1 cellular context compared by ENCODE assay signal in the genomic region with DNA sequence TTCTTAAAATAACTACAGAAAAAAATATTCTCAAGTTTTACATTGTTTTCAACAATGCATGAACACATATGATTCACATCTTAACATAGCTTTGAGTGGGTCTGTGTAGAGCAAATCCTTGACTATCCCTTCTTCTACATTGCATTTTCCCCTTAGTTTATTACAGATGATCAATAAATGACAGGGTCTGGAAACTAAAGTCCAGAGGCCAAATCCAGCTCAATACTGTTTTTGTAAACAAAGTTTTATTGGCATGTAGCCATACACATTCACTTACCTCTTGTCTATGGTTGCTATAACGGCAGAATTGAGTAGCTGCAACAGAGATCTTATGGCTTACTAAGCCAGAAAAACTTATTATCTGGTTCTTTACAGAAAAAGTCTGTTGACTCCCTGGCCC.
A peak's percentile ranks its signal among the peaks of the same experiment; 100 is the strongest.
TF ChIP-seq lines count a peak whose summit lies in the region.

No MANE protein-coding gene starts in this region.

TF ChIP-seq in HepG2, 621 proteins besides CTCF, POLR2A, EP300 and RAD21 (continued from another document and continues in another):
- TF ChIP-seq, protein P1, sequence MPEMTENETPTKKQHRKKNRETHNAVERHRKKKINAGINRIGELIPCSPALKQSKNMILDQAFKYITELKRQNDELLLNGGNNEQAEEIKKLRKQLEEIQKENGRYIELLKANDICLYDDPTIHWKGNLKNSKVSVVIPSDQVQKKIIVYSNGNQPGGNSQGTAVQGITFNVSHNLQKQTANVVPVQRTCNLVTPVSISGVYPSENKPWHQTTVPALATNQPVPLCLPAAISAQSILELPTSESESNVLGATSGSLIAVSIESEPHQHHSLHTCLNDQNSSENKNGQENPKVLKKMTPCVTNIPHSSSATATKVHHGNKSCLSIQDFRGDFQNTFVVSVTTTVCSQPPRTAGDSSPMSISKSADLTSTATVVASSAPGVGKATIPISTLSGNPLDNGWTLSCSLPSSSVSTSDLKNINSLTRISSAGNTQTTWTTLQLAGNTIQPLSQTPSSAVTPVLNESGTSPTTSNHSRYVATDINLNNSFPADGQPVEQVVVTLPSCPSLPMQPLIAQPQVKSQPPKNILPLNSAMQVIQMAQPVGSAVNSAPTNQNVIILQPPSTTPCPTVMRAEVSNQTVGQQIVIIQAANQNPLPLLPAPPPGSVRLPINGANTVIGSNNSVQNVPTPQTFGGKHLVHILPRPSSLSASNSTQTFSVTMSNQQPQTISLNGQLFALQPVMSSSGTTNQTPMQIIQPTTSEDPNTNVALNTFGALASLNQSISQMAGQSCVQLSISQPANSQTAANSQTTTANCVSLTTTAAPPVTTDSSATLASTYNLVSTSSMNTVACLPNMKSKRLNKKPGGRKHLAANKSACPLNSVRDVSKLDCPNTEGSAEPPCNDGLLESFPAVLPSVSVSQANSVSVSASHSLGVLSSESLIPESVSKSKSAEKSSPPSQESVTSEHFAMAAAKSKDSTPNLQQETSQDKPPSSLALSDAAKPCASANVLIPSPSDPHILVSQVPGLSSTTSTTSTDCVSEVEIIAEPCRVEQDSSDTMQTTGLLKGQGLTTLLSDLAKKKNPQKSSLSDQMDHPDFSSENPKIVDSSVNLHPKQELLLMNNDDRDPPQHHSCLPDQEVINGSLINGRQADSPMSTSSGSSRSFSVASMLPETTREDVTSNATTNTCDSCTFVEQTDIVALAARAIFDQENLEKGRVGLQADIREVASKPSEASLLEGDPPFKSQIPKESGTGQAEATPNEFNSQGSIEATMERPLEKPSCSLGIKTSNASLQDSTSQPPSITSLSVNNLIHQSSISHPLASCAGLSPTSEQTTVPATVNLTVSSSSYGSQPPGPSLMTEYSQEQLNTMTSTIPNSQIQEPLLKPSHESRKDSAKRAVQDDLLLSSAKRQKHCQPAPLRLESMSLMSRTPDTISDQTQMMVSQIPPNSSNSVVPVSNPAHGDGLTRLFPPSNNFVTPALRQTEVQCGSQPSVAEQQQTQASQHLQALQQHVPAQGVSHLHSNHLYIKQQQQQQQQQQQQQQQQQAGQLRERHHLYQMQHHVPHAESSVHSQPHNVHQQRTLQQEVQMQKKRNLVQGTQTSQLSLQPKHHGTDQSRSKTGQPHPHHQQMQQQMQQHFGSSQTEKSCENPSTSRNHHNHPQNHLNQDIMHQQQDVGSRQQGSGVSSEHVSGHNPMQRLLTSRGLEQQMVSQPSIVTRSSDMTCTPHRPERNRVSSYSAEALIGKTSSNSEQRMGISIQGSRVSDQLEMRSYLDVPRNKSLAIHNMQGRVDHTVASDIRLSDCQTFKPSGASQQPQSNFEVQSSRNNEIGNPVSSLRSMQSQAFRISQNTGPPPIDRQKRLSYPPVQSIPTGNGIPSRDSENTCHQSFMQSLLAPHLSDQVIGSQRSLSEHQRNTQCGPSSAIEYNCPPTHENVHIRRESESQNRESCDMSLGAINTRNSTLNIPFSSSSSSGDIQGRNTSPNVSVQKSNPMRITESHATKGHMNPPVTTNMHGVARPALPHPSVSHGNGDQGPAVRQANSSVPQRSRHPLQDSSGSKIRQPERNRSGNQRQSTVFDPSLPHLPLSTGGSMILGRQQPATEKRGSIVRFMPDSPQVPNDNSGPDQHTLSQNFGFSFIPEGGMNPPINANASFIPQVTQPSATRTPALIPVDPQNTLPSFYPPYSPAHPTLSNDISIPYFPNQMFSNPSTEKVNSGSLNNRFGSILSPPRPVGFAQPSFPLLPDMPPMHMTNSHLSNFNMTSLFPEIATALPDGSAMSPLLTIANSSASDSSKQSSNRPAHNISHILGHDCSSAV (CRISPR knock-in tag; IDR thresholded peaks at IDR 0.05; ENCODE audit: borderline replicate concordance) = no peak
- TF ChIP-seq BCL6 (CRISPR knock-in tag; IDR thresholded peaks at IDR 0.05) (no peak), PCBP2 (optimal IDR thresholded peaks at IDR 0.05; ENCODE audit: low read depth, low read length, poor library complexity, severe bottlenecking) (no peak), PRMT3 (CRISPR knock-in tag; IDR thresholded peaks at IDR 0.05; ENCODE audit: borderline replicate concordance, low read depth) (no peak), GABPB1 (CRISPR knock-in tag; IDR thresholded peaks at IDR 0.05) (no peak), POGZ (CRISPR knock-in tag; IDR thresholded peaks at IDR 0.05) (no peak), NPAS2 (CRISPR knock-in tag; IDR thresholded peaks at IDR 0.05; ENCODE audit: borderline replicate concordance) (no peak), ZNF7 (CRISPR knock-in tag; IDR thresholded peaks at IDR 0.05) (no peak), ZNF652 (CRISPR knock-in tag; IDR thresholded peaks at IDR 0.05; ENCODE audit: borderline replicate concordance, low read depth) (no peak), FOXA3 (CRISPR knock-in tag; IDR thresholded peaks at IDR 0.05) (peak; percentile 52; the same call in 1 of the 2 replicates), SOX5 (CRISPR knock-in tag; IDR thresholded peaks at IDR 0.05; ENCODE audit: borderline replicate concordance) (no peak)
- TF ChIP-seq, protein P2, sequence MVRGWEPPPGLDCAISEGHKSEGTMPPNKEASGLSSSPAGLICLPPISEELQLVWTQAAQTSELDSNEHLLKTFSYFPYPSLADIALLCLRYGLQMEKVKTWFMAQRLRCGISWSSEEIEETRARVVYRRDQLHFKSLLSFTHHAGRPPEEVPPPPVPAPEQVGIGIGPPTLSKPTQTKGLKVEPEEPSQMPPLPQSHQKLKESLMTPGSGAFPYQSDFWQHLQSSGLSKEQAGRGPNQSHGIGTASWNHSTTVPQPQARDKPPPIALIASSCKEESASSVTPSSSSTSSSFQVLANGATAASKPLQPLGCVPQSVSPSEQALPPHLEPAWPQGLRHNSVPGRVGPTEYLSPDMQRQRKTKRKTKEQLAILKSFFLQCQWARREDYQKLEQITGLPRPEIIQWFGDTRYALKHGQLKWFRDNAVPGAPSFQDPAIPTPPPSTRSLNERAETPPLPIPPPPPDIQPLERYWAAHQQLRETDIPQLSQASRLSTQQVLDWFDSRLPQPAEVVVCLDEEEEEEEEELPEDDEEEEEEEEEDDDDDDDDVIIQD (CRISPR knock-in tag; IDR thresholded peaks at IDR 0.05; ENCODE audit: low read depth) = peak; percentile 81; the same call in 1 of the 2 replicates
- TF ChIP-seq, protein P3, sequence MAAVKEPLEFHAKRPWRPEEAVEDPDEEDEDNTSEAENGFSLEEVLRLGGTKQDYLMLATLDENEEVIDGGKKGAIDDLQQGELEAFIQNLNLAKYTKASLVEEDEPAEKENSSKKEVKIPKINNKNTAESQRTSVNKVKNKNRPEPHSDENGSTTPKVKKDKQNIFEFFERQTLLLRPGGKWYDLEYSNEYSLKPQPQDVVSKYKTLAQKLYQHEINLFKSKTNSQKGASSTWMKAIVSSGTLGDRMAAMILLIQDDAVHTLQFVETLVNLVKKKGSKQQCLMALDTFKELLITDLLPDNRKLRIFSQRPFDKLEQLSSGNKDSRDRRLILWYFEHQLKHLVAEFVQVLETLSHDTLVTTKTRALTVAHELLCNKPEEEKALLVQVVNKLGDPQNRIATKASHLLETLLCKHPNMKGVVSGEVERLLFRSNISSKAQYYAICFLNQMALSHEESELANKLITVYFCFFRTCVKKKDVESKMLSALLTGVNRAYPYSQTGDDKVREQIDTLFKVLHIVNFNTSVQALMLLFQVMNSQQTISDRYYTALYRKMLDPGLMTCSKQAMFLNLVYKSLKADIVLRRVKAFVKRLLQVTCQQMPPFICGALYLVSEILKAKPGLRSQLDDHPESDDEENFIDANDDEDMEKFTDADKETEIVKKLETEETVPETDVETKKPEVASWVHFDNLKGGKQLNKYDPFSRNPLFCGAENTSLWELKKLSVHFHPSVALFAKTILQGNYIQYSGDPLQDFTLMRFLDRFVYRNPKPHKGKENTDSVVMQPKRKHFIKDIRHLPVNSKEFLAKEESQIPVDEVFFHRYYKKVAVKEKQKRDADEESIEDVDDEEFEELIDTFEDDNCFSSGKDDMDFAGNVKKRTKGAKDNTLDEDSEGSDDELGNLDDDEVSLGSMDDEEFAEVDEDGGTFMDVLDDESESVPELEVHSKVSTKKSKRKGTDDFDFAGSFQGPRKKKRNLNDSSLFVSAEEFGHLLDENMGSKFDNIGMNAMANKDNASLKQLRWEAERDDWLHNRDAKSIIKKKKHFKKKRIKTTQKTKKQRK (IDR thresholded peaks at IDR 0.05; ENCODE audit: low read length) = no peak
- TF ChIP-seq, protein P4, sequence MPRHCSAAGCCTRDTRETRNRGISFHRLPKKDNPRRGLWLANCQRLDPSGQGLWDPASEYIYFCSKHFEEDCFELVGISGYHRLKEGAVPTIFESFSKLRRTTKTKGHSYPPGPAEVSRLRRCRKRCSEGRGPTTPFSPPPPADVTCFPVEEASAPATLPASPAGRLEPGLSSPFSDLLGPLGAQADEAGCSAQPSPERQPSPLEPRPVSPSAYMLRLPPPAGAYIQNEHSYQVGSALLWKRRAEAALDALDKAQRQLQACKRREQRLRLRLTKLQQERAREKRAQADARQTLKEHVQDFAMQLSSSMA (CRISPR knock-in tag; IDR thresholded peaks at IDR 0.05) = no peak
- TF ChIP-seq, protein P5, sequence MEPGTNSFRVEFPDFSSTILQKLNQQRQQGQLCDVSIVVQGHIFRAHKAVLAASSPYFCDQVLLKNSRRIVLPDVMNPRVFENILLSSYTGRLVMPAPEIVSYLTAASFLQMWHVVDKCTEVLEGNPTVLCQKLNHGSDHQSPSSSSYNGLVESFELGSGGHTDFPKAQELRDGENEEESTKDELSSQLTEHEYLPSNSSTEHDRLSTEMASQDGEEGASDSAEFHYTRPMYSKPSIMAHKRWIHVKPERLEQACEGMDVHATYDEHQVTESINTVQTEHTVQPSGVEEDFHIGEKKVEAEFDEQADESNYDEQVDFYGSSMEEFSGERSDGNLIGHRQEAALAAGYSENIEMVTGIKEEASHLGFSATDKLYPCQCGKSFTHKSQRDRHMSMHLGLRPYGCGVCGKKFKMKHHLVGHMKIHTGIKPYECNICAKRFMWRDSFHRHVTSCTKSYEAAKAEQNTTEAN (CRISPR knock-in tag; conservative IDR thresholded peaks at IDR 0.05) = no peak
- TF ChIP-seq, protein P6, sequence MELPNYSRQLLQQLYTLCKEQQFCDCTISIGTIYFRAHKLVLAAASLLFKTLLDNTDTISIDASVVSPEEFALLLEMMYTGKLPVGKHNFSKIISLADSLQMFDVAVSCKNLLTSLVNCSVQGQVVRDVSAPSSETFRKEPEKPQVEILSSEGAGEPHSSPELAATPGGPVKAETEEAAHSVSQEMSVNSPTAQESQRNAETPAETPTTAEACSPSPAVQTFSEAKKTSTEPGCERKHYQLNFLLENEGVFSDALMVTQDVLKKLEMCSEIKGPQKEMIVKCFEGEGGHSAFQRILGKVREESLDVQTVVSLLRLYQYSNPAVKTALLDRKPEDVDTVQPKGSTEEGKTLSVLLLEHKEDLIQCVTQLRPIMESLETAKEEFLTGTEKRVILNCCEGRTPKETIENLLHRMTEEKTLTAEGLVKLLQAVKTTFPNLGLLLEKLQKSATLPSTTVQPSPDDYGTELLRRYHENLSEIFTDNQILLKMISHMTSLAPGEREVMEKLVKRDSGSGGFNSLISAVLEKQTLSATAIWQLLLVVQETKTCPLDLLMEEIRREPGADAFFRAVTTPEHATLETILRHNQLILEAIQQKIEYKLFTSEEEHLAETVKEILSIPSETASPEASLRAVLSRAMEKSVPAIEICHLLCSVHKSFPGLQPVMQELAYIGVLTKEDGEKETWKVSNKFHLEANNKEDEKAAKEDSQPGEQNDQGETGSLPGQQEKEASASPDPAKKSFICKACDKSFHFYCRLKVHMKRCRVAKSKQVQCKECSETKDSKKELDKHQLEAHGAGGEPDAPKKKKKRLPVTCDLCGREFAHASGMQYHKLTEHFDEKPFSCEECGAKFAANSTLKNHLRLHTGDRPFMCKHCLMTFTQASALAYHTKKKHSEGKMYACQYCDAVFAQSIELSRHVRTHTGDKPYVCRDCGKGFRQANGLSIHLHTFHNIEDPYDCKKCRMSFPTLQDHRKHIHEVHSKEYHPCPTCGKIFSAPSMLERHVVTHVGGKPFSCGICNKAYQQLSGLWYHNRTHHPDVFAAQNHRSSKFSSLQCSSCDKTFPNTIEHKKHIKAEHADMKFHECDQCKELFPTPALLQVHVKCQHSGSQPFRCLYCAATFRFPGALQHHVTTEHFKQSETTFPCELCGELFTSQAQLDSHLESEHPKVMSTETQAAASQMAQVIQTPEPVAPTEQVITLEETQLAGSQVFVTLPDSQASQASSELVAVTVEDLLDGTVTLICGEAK (IDR thresholded peaks at IDR 0.05) = no peak
- TF ChIP-seq, protein P6 (CRISPR knock-in tag; IDR thresholded peaks at IDR 0.05) = no peak
